ENCODE assay signal across 13 cellular contexts in genomic region chr2:191265311-191266170, GRCh38. TPM values are rescaled to one million over a fixed set of nuclear protein-coding genes. Genes with fewer than 3 reads are reported as not detected.
DNase-seq lines count a peak whose midpoint lies in the region; ATAC-seq and TF ChIP-seq lines count a peak whose summit lies in the region.
"Had no signal": no experiment of that assay in that cellular context is flagged by ENCODE, and none has a peak within 500 bp of the region (broad histone marks: within the 10 kb centered on the region; RNA-seq: fewer than 3 reads in every experiment).

No MANE protein-coding gene starts in this region.

- ATAC-seq in gastroesophageal sphincter (peak; percentile 42), GM18498 (IDR thresholded peaks at IDR 0.05; ENCODE audit: unreplicated experiment) (no peak)

- H3K4me1 ChIP-seq in gastroesophageal sphincter, result peaks cover 0 to 29% (median 12%) of the 10 kb centered on the region in 3 donors

- DNase-seq in AG10803 (ENCODE audit: low read depth), result peak; percentile 86
- DNase-seq in progenitor cell of endocrine pancreas (ENCODE audit: low spot score, unreplicated experiment), result no peak
- DNase-seq in stimulated activated CD8-positive, alpha-beta memory T cell treated with anti-CD3 and anti-CD28 coated beads, Interleukin-4, amount 100 ng/mL, for 48 hours, result no peak
- no peak for DNase-seq in NOMO-1 treated with DMSO at 0.1 percent for 48 hours (lab: John Stamatoyannopoulos, UW; ENCODE audit: unreplicated experiment)
- no peak for DNase-seq in NCI-H2029 treated with DMSO at 0.1 percent for 48 hours (lab: John Stamatoyannopoulos, UW)
- DNase-seq: dorsolateral prefrontal cortex, NCI-H187 treated with DMSO at 0.1 percent for 48 hours had no signal

- peak overlapping the region; percentile 43 for H3K27ac Mint-ChIP-seq in progenitor cell of endocrine pancreas
- H3K27ac Mint-ChIP-seq: memory B cell had no signal

- no peak overlapping the region for H3K4me3 Mint-ChIP-seq in progenitor cell of endocrine pancreas (ENCODE audit: low read depth)
- H3K4me3 Mint-ChIP-seq: memory B cell had no signal

- no peak for TF ChIP-seq POLR2A in gastroesophageal sphincter (IDR thresholded peaks at IDR 0.05)

- H3K36me3 Mint-ChIP-seq in progenitor cell of endocrine pancreas (ENCODE audit: insufficient read depth), result no peaks in the 10 kb centered on the region

- H3K4me3 ChIP-seq in AG10803 (ENCODE audit: low read length), result peak overlapping the region; percentile 38
- H3K4me3 ChIP-seq in WI38 (ENCODE audit: low read depth, low read length), result peak overlapping the region; percentile 29
- H3K4me3 ChIP-seq in gastroesophageal sphincter, result peak overlapping the region in 1 of 2 donors; percentile 11
- H3K4me3 ChIP-seq: HAP-1, SK-N-MC had no signal

- no peak for TF ChIP-seq EP300 in gastroesophageal sphincter (IDR thresholded peaks at IDR 0.05)

- H3K27me3 ChIP-seq in gastroesophageal sphincter, result no peaks in the 10 kb centered on the region
- H3K27me3 ChIP-seq: dorsolateral prefrontal cortex had no signal

- H3K4me1 Mint-ChIP-seq in progenitor cell of endocrine pancreas (ENCODE audit: low read depth), result peaks cover 31% of the 10 kb centered on the region
- H3K4me1 Mint-ChIP-seq: memory B cell had no signal

- no peaks in the 10 kb centered on the region for H3K9me3 Mint-ChIP-seq in progenitor cell of endocrine pancreas (ENCODE audit: low read depth)
- H3K9me3 Mint-ChIP-seq: memory B cell had no signal

- H3K27me3 Mint-ChIP-seq in progenitor cell of endocrine pancreas, result no peaks in the 10 kb centered on the region
- H3K27me3 Mint-ChIP-seq: memory B cell had no signal

- peak overlapping the region in 2 of 4 donors; percentile 45 to 61 for H3K27ac ChIP-seq in gastroesophageal sphincter
- H3K27ac ChIP-seq: SK-N-MC had no signal

- WGBS in gastroesophageal sphincter (ENCODE audit: low coverage in 1 of 2), 2 donors, result 13 to 26% methylated on average over 12 of the region's 15 CpGs

- TF ChIP-seq CTCF in AG10803 (conservative IDR thresholded peaks at IDR 0.05; ENCODE audit: low read length) (no peak), WI38 (IDR thresholded peaks at IDR 0.05; ENCODE audit: low read depth, low read length) (no peak), gastroesophageal sphincter (IDR thresholded peaks at IDR 0.05) (no peak), progenitor cell of endocrine pancreas (IDR thresholded peaks at IDR 0.05; ENCODE audit: unreplicated experiment) (no peak)

- no peaks in the 10 kb centered on the region for H3K36me3 ChIP-seq in gastroesophageal sphincter
- H3K36me3 ChIP-seq: HAP-1 had no signal

- no peaks in the 10 kb centered on the region for H3K9me3 ChIP-seq in gastroesophageal sphincter
- H3K9me3 ChIP-seq: HAP-1 had no signal

RNA-seq across cellular contexts. Expression of gene MYO1B, which starts 20.3 kb away (rescaled TPM):
- total RNA-seq in gastroesophageal sphincter (10 to 100 TPM; 17.3 to 45.0 (median 21.0) TPM), progenitor cell of endocrine pancreas (157 and 158 TPM in 2 replicates)
